ENCODE assay signal across 1 cellular context in genomic region chr17:1629647-1630310, GRCh38.
TF ChIP-seq lines count a peak whose summit lies in the region.

No MANE protein-coding gene starts in this region.

TF ChIP-seq in HepG2, 621 proteins besides CTCF, POLR2A, EP300 and RAD21 (continued from another document and continues in another):
- TF ChIP-seq ZNF142 (CRISPR knock-in tag; IDR thresholded peaks at IDR 0.05) (peak; percentile 26; the same call in 1 of the 2 replicates), ZSCAN30 (CRISPR knock-in tag; IDR thresholded peaks at IDR 0.05) (no peak), ZNF788 (CRISPR knock-in tag; IDR thresholded peaks at IDR 0.05; ENCODE audit: borderline replicate concordance) (0 out of 2 replicates have a peak, but pooled peaks have one; percentile 25), DR1 (CRISPR knock-in tag; IDR thresholded peaks at IDR 0.05) (peak; percentile 34; the same call in 1 of the 2 replicates), ZNF230 (CRISPR knock-in tag; IDR thresholded peaks at IDR 0.05) (no peak), GMEB1 (CRISPR knock-in tag; IDR thresholded peaks at IDR 0.05; ENCODE audit: borderline replicate concordance) (0 out of 2 replicates have a peak, but pooled peaks have one; percentile 29), ZNF317 (CRISPR knock-in tag; IDR thresholded peaks at IDR 0.05) (0 out of 2 replicates have a peak, but pooled peaks have one; percentile 16), ZBTB33 (CRISPR knock-in tag; IDR thresholded peaks at IDR 0.05) (peak; percentile 40; the same call in 1 of the 2 replicates), XRCC5 (optimal IDR thresholded peaks at IDR 0.05; ENCODE audit: low read length) (peak; percentile 51), KDM2A (CRISPR knock-in tag; IDR thresholded peaks at IDR 0.05; ENCODE audit: borderline replicate concordance, low read depth) (peak; percentile 52; the same call in 1 of the 2 replicates), YY1 (IDR thresholded peaks at IDR 0.05; ENCODE audit: insufficient read depth, insufficient replicate concordance, low read depth, low read length) (peak; percentile 39), ZNF251 (CRISPR knock-in tag; IDR thresholded peaks at IDR 0.05) (0 out of 2 replicates have a peak, but pooled peaks have one; percentile 23), TOPORS (CRISPR knock-in tag; IDR thresholded peaks at IDR 0.05) (0 out of 2 replicates have a peak, but pooled peaks have one; percentile 19), TFE3 (CRISPR knock-in tag; IDR thresholded peaks at IDR 0.05) (no peak), FOXP4 (CRISPR knock-in tag; IDR thresholded peaks at IDR 0.05) (no peak), HNRNPL (IDR thresholded peaks at IDR 0.05; ENCODE audit: low read depth, low read length) (0 out of 2 replicates have a peak, but pooled peaks have one; percentile 44), ZNF777 (CRISPR knock-in tag; IDR thresholded peaks at IDR 0.05) (peak; percentile 83), HIVEP1 (CRISPR knock-in tag; IDR thresholded peaks at IDR 0.05) (peak; percentile 13), ZNF407 (CRISPR knock-in tag; IDR thresholded peaks at IDR 0.05; ENCODE audit: not compliant biosample characterization) (peak; percentile 47), ZFP91 (CRISPR knock-in tag; IDR thresholded peaks at IDR 0.05; ENCODE audit: borderline replicate concordance) (peak; percentile 50; the same call in 1 of the 2 replicates), NFE2 (CRISPR knock-in tag; IDR thresholded peaks at IDR 0.05) (no peak), CREBL2 (CRISPR knock-in tag; IDR thresholded peaks at IDR 0.05; ENCODE audit: borderline replicate concordance) (0 out of 2 replicates have a peak, but pooled peaks have one; percentile 79), ZNF704 (CRISPR knock-in tag; IDR thresholded peaks at IDR 0.05; ENCODE audit: borderline replicate concordance) (no peak), ZC3H13 (CRISPR knock-in tag; IDR thresholded peaks at IDR 0.05) (0 out of 2 replicates have a peak, but pooled peaks have one; percentile 75), SAP130 (CRISPR knock-in tag; IDR thresholded peaks at IDR 0.05; ENCODE audit: low read depth) (peak; percentile 58), SP5 (CRISPR knock-in tag; IDR thresholded peaks at IDR 0.05; ENCODE audit: borderline replicate concordance, low read depth) (no peak)
